1 cellular context compared by ENCODE assay signal in the genomic region with DNA sequence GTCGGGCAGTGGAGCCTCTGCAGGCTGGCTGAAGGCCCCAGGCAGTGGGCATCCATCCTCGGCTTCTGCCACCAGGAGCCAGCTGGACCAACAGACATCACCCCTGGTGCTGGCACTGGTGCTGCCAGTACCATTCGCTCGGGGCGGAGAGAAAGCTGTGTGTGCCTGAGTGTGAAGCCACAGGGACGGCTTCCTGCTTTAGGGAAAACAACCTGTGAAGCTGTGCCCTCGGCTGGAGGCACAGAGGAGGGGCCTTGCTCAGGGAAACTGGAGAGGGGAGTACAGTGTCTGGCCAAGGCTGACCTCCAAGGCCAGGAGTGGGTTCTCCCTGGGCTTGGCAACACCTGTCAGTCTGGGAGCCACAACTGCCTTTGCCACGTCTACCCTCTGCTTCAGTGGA.
TF ChIP-seq lines count a peak whose summit lies in the region.

No MANE protein-coding gene starts in this region.

TF ChIP-seq in SK-N-SH treated with all-trans-retinoic acid at 6 μM for 48 hours, 23 proteins besides CTCF, POLR2A, EP300 and RAD21 (continued from another document):
- no peak for TF ChIP-seq CSRNP3 (CRISPR knock-in tag; IDR thresholded peaks at IDR 0.05)
- TF ChIP-seq TOX (CRISPR knock-in tag; IDR thresholded peaks at IDR 0.05; ENCODE audit: borderline replicate concordance): no peak
- no peak for TF ChIP-seq CSDC2 (CRISPR knock-in tag; IDR thresholded peaks at IDR 0.05)
- TF ChIP-seq PATZ1 (CRISPR knock-in tag; IDR thresholded peaks at IDR 0.05; ENCODE audit: borderline replicate concordance): no peak
- TF ChIP-seq ZC3H10 (CRISPR knock-in tag; IDR thresholded peaks at IDR 0.05): no peak
- no peak for TF ChIP-seq BACH2 (CRISPR knock-in tag; IDR thresholded peaks at IDR 0.05; ENCODE audit: borderline replicate concordance)
- TF ChIP-seq ARNTL (CRISPR knock-in tag; IDR thresholded peaks at IDR 0.05; ENCODE audit: borderline replicate concordance, low read depth): no peak
- no peak for TF ChIP-seq OSR1 (CRISPR knock-in tag; IDR thresholded peaks at IDR 0.05)
- no peak for TF ChIP-seq TCF4 (CRISPR knock-in tag; IDR thresholded peaks at IDR 0.05; ENCODE audit: borderline replicate concordance)
- no peak for TF ChIP-seq PPARA (CRISPR knock-in tag; IDR thresholded peaks at IDR 0.05; ENCODE audit: borderline replicate concordance)
- TF ChIP-seq ZFP30 (CRISPR knock-in tag; IDR thresholded peaks at IDR 0.05): no peak
- TF ChIP-seq ISL1 (CRISPR knock-in tag; IDR thresholded peaks at IDR 0.05): no peak
- TF ChIP-seq SNAI2 (CRISPR knock-in tag; IDR thresholded peaks at IDR 0.05): no peak
TF ChIP-seq in SK-N-SH treated with all-trans-retinoic acid at 6 μM for 48 hours: peak in this region for 0.
